8 cellular contexts compared by ENCODE assay signal in genomic region chr5:190366-191035, GRCh38. TPM values are rescaled to one million over a fixed set of nuclear protein-coding genes. Genes with fewer than 3 reads are reported as not detected.
DNase-seq lines count a peak whose midpoint lies in the region; ATAC-seq and TF ChIP-seq lines count a peak whose summit lies in the region.

No MANE protein-coding gene starts in this region.

- peaks cover 13% of the 10 kb centered on the region for H3K4me1 Mint-ChIP-seq in activated naive CD8-positive, alpha-beta T cell (ENCODE audit: low read depth)
- peaks cover 9% of the 10 kb centered on the region for H3K4me1 Mint-ChIP-seq in activated naive CD8-positive, alpha-beta T cell treated with anti-CD3 and anti-CD28 coated beads, Interleukin-2, amount 50 U/mL, for 24 hours
- H3K4me1 Mint-ChIP-seq in stimulated activated effector memory CD8-positive, alpha-beta T cell treated with anti-CD3 and anti-CD28 coated beads, Interleukin-12 subunit alpha, Interleukin-12 subunit beta, amount 100 ng/mL, for 72 hours: peaks cover 14% of the 10 kb centered on the region

- POLR2A ChIA-PET in HEK293T (lab: Yijun Ruan, JAX): interaction anchor here (0.9 kb wide), 1 partner anchor 28 kb away, joined by 7 read pairs; the partner anchor contains the start of genes CCDC127 and SDHA

- H3K4me1 ChIP-seq in KMS-11 (ENCODE audit: low read depth, poor library complexity, severe bottlenecking) (peaks cover 54% of the 10 kb centered on the region), heart right ventricle (peaks cover 6 to 56% (median 27%) of the 10 kb centered on the region in 9 donors), upper lobe of right lung (peaks cover 4% of the 10 kb centered on the region)

- H3K27me3 ChIP-seq in KMS-11 (ENCODE audit: insufficient read depth, low read depth) (no peaks in the 10 kb centered on the region), heart right ventricle (peaks cover 0 to 27% (median 7%) of the 10 kb centered on the region in 7 donors), upper lobe of right lung (peaks cover 8% of the 10 kb centered on the region)

- 29 to 43% methylated on average over 16 of the region's 16 CpGs for WGBS in heart right ventricle, 2 donors

- H3K9me3 ChIP-seq in heart right ventricle: no peaks in the 10 kb centered on the region
- no peaks in the 10 kb centered on the region for H3K9me3 ChIP-seq in upper lobe of right lung

- no peaks in the 10 kb centered on the region for H3K9me3 Mint-ChIP-seq in activated naive CD8-positive, alpha-beta T cell (ENCODE audit: low read depth)
- no peaks in the 10 kb centered on the region for H3K9me3 Mint-ChIP-seq in activated naive CD8-positive, alpha-beta T cell treated with anti-CD3 and anti-CD28 coated beads, Interleukin-2, amount 50 U/mL, for 24 hours
- no peaks in the 10 kb centered on the region for H3K9me3 Mint-ChIP-seq in stimulated activated effector memory CD8-positive, alpha-beta T cell treated with anti-CD3 and anti-CD28 coated beads, Interleukin-12 subunit alpha, Interleukin-12 subunit beta, amount 100 ng/mL, for 72 hours

- H3K9ac ChIP-seq in KMS-11: peak overlapping the region; percentile 73

- no peaks in the 10 kb centered on the region for H3K27me3 Mint-ChIP-seq in activated naive CD8-positive, alpha-beta T cell
- peaks cover 12% of the 10 kb centered on the region for H3K27me3 Mint-ChIP-seq in activated naive CD8-positive, alpha-beta T cell treated with anti-CD3 and anti-CD28 coated beads, Interleukin-2, amount 50 U/mL, for 24 hours

- no peaks in the 10 kb centered on the region for H3K36me3 Mint-ChIP-seq in activated naive CD8-positive, alpha-beta T cell
- no peaks in the 10 kb centered on the region for H3K36me3 Mint-ChIP-seq in activated naive CD8-positive, alpha-beta T cell treated with anti-CD3 and anti-CD28 coated beads, Interleukin-2, amount 50 U/mL, for 24 hours (ENCODE audit: low read depth)
- no peaks in the 10 kb centered on the region for H3K36me3 Mint-ChIP-seq in stimulated activated effector memory CD8-positive, alpha-beta T cell treated with anti-CD3 and anti-CD28 coated beads, Interleukin-12 subunit alpha, Interleukin-12 subunit beta, amount 100 ng/mL, for 72 hours

- peak overlapping the region; percentile 8 for H3K4me3 Mint-ChIP-seq in activated naive CD8-positive, alpha-beta T cell
- no peak overlapping the region for H3K4me3 Mint-ChIP-seq in activated naive CD8-positive, alpha-beta T cell treated with anti-CD3 and anti-CD28 coated beads, Interleukin-2, amount 50 U/mL, for 24 hours
- H3K4me3 Mint-ChIP-seq in stimulated activated effector memory CD8-positive, alpha-beta T cell treated with anti-CD3 and anti-CD28 coated beads, Interleukin-12 subunit alpha, Interleukin-12 subunit beta, amount 100 ng/mL, for 72 hours: no peak overlapping the region

- no peak for DNase-seq in activated naive CD8-positive, alpha-beta T cell treated with anti-CD3 and anti-CD28 coated beads, Interleukin-2, amount 50 U/mL, for 24 hours
- no peak for DNase-seq in heart right ventricle
- peak; percentile 58 for DNase-seq in upper lobe of right lung
- DNase-seq in stimulated activated effector memory CD8-positive, alpha-beta T cell treated with anti-CD3 and anti-CD28 coated beads, Interleukin-12 subunit alpha, Interleukin-12 subunit beta, amount 100 ng/mL, for 72 hours (ENCODE audit: low spot score in 2 of 2): no peak
- DNase-seq in HEK293T (ENCODE audit: extremely low spot score): no peak
- DNase-seq in NCI-H1930 (lab: John Stamatoyannopoulos, UW): no peak

- no peak overlapping the region for H3K27ac Mint-ChIP-seq in activated naive CD8-positive, alpha-beta T cell
- H3K27ac Mint-ChIP-seq in activated naive CD8-positive, alpha-beta T cell treated with anti-CD3 and anti-CD28 coated beads, Interleukin-2, amount 50 U/mL, for 24 hours: no peak overlapping the region
- no peak overlapping the region for H3K27ac Mint-ChIP-seq in stimulated activated effector memory CD8-positive, alpha-beta T cell treated with anti-CD3 and anti-CD28 coated beads, Interleukin-12 subunit alpha, Interleukin-12 subunit beta, amount 100 ng/mL, for 72 hours

- H3K27ac ChIP-seq in KMS-11 (peak overlapping the region; percentile 86), heart right ventricle (peak overlapping the region; percentile 58 to 97 (median 91)), upper lobe of right lung (no peak overlapping the region)

- TF ChIP-seq CTCF in KMS-11 (conservative IDR thresholded peaks at IDR 0.05; ENCODE audit: low read depth, low read length) (no peak), heart right ventricle (IDR thresholded peaks at IDR 0.05) (no peak), upper lobe of right lung (IDR thresholded peaks at IDR 0.05) (no peak)

- intact Hi-C loops in heart right ventricle (cut with DNase I) (no loop called here), upper lobe of right lung (cut with DNase I) (no loop called here)

- H3K4me3 ChIP-seq in KMS-11 (IDR thresholded peaks at IDR 0.05; ENCODE audit: insufficient read depth, low read depth, low read length): no peak overlapping the region
- peak overlapping the region in 5 of 10 donors; percentile 38 to 49 (median 48) for H3K4me3 ChIP-seq in heart right ventricle
- no peak overlapping the region for H3K4me3 ChIP-seq in upper lobe of right lung

- H3K79me2 ChIP-seq in KMS-11 (ENCODE audit: insufficient read depth, low read depth): peaks cover 47% of the 10 kb centered on the region

- CTCF ChIA-PET in HEK293T (lab: Yijun Ruan, JAX): interaction anchor here (0.7 kb wide), 1 partner anchor 8 kb away, joined by 4 read pairs; no protein-coding TSS in a partner anchor

- H3K4me2 ChIP-seq in KMS-11: peak overlapping the region; percentile 99

- H3K36me3 ChIP-seq in KMS-11 (ENCODE audit: insufficient read depth) (peaks cover 5% of the 10 kb centered on the region; the same call in 1 of the 2 replicates), heart right ventricle (peaks cover 0 to 4% (median 0%) of the 10 kb centered on the region in 9 donors), upper lobe of right lung (no peaks in the 10 kb centered on the region)

- no peak for ATAC-seq in activated naive CD8-positive, alpha-beta T cell treated with anti-CD3 and anti-CD28 coated beads, Interleukin-2, amount 50 U/mL, for 24 hours
- ATAC-seq in heart right ventricle (peak in 3 of 8 donors; percentile 11 to 29 (median 12)), upper lobe of right lung (no peak)
- no peak for ATAC-seq in stimulated activated effector memory CD8-positive, alpha-beta T cell treated with anti-CD3 and anti-CD28 coated beads, Interleukin-12 subunit alpha, Interleukin-12 subunit beta, amount 100 ng/mL, for 72 hours

- no peaks in the 10 kb centered on the region for H4K20me1 ChIP-seq in KMS-11 (ENCODE audit: insufficient read depth)

- H2AFZ ChIP-seq in KMS-11 (ENCODE audit: low read depth): peak overlapping the region; percentile 63

TF ChIP-seq in HEK293T, 16 proteins besides CTCF, POLR2A, EP300 and RAD21:
- TF ChIP-seq FOXA1 (IDR thresholded peaks at IDR 0.05) (no peak), NFRKB (IDR thresholded peaks at IDR 0.05) (no peak), SP1 (IDR thresholded peaks at IDR 0.05) (no peak), BHLHE40 (IDR thresholded peaks at IDR 0.05; ENCODE audit: borderline replicate concordance) (no peak), ELF4 (IDR thresholded peaks at IDR 0.05) (no peak), ZNF384 (IDR thresholded peaks at IDR 0.05) (no peak), CTBP1 (IDR thresholded peaks at IDR 0.05; ENCODE audit: borderline replicate concordance) (no peak), SUZ12 (IDR thresholded peaks at IDR 0.05) (no peak), FOXM1 (IDR thresholded peaks at IDR 0.05; ENCODE audit: borderline replicate concordance) (no peak), LEF1 (IDR thresholded peaks at IDR 0.05; ENCODE audit: borderline replicate concordance) (no peak), TARDBP (IDR thresholded peaks at IDR 0.05) (no peak), L3MBTL2 (conservative IDR thresholded peaks at IDR 0.05) (no peak), ARNT (IDR thresholded peaks at IDR 0.05) (no peak), HDGF (IDR thresholded peaks at IDR 0.05; ENCODE audit: borderline replicate concordance) (no peak), FOXK2 (IDR thresholded peaks at IDR 0.05) (no peak)
- TF ChIP-seq, protein P1, sequence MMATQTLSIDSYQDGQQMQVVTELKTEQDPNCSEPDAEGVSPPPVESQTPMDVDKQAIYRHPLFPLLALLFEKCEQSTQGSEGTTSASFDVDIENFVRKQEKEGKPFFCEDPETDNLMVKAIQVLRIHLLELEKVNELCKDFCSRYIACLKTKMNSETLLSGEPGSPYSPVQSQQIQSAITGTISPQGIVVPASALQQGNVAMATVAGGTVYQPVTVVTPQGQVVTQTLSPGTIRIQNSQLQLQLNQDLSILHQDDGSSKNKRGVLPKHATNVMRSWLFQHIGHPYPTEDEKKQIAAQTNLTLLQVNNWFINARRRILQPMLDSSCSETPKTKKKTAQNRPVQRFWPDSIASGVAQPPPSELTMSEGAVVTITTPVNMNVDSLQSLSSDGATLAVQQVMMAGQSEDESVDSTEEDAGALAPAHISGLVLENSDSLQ (IDR thresholded peaks at IDR 0.05): no peak

RNA-seq across cellular contexts. Expression of gene LRRC14B, which starts 0.8 kb away (rescaled TPM):
- total RNA-seq in heart right ventricle (10 to 100 TPM; 27.4 to 96.6 (median 58.3) TPM), upper lobe of right lung (not detected)
- 10 to 100 TPM in 1 of 2 donors, 1 to 10 TPM in 1; 2.6 to 16.0 TPM for polyA plus RNA-seq in heart right ventricle

RNA-seq across cellular contexts. Expression of gene CCDC127, which starts 27.5 kb away (rescaled TPM):
- 10 to 100 TPM in 1 of 10 donors, 1 to 10 TPM in 9; 5.0 to 10.4 (median 7.7) TPM for total RNA-seq in heart right ventricle
- polyA plus RNA-seq in heart right ventricle: 1 to 10 TPM; 3.8 to 4.3 TPM
- total RNA-seq in upper lobe of right lung: 5.5 TPM

RNA-seq across cellular contexts. Expression of gene SDHA, which starts 27.6 kb away (rescaled TPM):
- 100 to 1,000 TPM; 557 to 897 (median 823) TPM for total RNA-seq in heart right ventricle
- polyA plus RNA-seq in heart right ventricle: 100 to 1,000 TPM; 317 to 636 TPM
- 94.0 TPM for total RNA-seq in upper lobe of right lung

Comparison
In these comparisons a context has a peak if more than half of its experiments do, and no peak if none do; other contexts are left out.
1. RNA of gene LRRC14B, which starts 0.8 kb away (total RNA-seq): 27.4 to 96.6 TPM in heart right ventricle; not detected in upper lobe of right lung (single experiment); every median in the first group is over 10 times any median in the second.